Comparison of ENCODE assay signal across 1 cellular context in the genomic region with DNA sequence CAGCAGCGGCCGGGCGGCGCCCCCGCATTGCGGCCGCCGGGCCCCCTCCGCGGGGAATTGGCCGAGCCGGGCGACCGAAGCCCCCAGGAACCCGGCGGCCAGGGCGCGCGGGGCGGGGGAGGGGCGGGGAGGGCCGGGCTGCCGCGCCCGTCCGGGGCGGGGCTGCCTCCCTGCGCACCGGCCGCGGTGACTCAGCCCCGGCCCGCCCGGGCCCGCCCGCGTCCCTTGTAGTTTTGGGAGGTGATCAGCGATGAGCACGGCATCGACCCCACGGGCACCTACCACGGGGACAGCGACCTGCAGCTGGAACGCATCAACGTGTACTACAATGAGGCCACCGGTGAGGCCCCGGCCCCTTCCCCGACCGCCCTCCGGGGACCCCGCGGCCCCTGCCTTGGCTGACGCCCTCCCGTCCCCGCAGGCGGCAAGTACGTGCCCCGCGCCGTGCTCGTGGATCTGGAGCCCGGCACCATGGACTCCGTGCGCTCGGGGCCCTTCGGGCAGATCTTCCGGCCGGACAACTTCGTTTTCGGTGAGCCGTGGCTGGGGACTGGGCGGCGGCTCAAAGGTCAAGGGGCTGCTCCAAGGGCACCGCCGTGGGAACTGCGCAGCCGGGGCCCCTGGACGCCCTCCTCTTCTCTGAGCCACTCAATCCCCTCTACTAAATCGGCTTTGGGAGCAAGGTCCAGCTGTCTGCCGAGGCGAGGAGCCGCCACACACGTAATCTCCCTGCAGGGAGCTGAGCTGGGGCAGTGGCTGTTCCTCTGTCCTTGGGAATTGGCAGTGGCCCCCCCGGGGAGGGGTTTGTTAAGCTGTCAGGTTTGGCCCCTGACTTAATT.
TF ChIP-seq lines count a peak whose summit lies in the region.

No MANE protein-coding gene starts in this region.

TF ChIP-seq in H1, 55 proteins besides CTCF, POLR2A, EP300 and RAD21:
- no peak for TF ChIP-seq TCF12 (IDR thresholded peaks at IDR 0.05; ENCODE audit: low read depth, low read length)
- 0 out of 4 replicates have a peak, but pooled peaks of 1 of the 2 experiments have one; percentile 45 for TF ChIP-seq HDAC2 (IDR thresholded peaks at IDR 0.05; ENCODE audit: borderline replicate concordance in 1 of 2, low read depth in 2 of 2, low read length in 2 of 2)
